ENCODE assay signal across 3 cellular contexts in the genomic region with DNA sequence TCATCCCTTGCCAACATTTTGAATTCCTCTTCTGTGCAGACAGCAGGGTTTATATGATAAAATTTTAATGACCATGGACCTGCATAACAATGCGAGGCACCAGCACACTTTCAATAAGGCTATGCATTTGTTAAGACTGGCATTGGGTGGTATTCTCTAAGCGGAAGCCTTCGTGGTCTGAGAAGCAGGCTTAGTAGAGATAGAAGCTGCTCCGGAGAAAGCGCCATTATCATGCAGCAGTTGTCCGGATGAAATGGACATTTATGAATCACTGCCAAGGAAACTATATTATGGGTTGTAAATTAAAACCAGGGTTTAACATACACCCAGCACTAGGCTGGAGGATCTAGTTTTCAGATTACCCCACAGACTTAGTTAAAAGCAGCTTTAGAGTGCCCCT.
TF ChIP-seq lines count a peak whose summit lies in the region.

No MANE protein-coding gene starts in this region.

TF ChIP-seq in SK-N-SH, 30 proteins besides CTCF, POLR2A, EP300 and RAD21 (continued from another document):
- TF ChIP-seq SIN3A (IDR thresholded peaks at IDR 0.05; ENCODE audit: borderline replicate concordance, low read depth, low read length): no peak
- no peak for TF ChIP-seq FOSL2 (IDR thresholded peaks at IDR 0.05; ENCODE audit: borderline replicate concordance, low read depth)

TF ChIP-seq in SK-N-SH treated with all-trans-retinoic acid at 6 μM for 48 hours, 23 proteins besides CTCF, POLR2A, EP300 and RAD21 (continued from another document):
- TF ChIP-seq, protein P1, sequence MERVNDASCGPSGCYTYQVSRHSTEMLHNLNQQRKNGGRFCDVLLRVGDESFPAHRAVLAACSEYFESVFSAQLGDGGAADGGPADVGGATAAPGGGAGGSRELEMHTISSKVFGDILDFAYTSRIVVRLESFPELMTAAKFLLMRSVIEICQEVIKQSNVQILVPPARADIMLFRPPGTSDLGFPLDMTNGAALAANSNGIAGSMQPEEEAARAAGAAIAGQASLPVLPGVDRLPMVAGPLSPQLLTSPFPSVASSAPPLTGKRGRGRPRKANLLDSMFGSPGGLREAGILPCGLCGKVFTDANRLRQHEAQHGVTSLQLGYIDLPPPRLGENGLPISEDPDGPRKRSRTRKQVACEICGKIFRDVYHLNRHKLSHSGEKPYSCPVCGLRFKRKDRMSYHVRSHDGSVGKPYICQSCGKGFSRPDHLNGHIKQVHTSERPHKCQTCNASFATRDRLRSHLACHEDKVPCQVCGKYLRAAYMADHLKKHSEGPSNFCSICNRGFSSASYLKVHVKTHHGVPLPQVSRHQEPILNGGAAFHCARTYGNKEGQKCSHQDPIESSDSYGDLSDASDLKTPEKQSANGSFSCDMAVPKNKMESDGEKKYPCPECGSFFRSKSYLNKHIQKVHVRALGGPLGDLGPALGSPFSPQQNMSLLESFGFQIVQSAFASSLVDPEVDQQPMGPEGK (CRISPR knock-in tag; IDR thresholded peaks at IDR 0.05; ENCODE audit: borderline replicate concordance): no peak
- TF ChIP-seq, protein P2, sequence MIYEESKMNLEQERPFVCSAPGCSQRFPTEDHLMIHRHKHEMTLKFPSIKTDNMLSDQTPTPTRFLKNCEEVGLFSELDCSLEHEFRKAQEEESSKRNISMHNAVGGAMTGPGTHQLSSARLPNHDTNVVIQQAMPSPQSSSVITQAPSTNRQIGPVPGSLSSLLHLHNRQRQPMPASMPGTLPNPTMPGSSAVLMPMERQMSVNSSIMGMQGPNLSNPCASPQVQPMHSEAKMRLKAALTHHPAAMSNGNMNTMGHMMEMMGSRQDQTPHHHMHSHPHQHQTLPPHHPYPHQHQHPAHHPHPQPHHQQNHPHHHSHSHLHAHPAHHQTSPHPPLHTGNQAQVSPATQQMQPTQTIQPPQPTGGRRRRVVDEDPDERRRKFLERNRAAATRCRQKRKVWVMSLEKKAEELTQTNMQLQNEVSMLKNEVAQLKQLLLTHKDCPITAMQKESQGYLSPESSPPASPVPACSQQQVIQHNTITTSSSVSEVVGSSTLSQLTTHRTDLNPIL (CRISPR knock-in tag; IDR thresholded peaks at IDR 0.05; ENCODE audit: low read depth): no peak
- no peak for TF ChIP-seq CSDC2 (CRISPR knock-in tag; IDR thresholded peaks at IDR 0.05)
- no peak for TF ChIP-seq ZNF8 (CRISPR knock-in tag; IDR thresholded peaks at IDR 0.05)
- no peak for TF ChIP-seq ZC3H10 (CRISPR knock-in tag; IDR thresholded peaks at IDR 0.05)
- TF ChIP-seq SNAI2 (CRISPR knock-in tag; IDR thresholded peaks at IDR 0.05): no peak
- no peak for TF ChIP-seq OSR1 (CRISPR knock-in tag; IDR thresholded peaks at IDR 0.05)
- TF ChIP-seq, protein P3, sequence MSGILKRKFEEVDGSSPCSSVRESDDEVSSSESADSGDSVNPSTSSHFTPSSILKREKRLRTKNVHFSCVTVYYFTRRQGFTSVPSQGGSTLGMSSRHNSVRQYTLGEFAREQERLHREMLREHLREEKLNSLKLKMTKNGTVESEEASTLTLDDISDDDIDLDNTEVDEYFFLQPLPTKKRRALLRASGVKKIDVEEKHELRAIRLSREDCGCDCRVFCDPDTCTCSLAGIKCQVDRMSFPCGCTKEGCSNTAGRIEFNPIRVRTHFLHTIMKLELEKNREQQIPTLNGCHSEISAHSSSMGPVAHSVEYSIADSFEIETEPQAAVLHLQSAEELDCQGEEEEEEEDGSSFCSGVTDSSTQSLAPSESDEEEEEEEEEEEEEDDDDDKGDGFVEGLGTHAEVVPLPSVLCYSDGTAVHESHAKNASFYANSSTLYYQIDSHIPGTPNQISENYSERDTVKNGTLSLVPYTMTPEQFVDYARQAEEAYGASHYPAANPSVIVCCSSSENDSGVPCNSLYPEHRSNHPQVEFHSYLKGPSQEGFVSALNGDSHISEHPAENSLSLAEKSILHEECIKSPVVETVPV (CRISPR knock-in tag; IDR thresholded peaks at IDR 0.05): no peak
- no peak for TF ChIP-seq GLIS3 (CRISPR knock-in tag; IDR thresholded peaks at IDR 0.05)

TF ChIP-seq in WTC11, 78 proteins besides CTCF, POLR2A, EP300 and RAD21 (continued from another document):
- TF ChIP-seq, protein P4, sequence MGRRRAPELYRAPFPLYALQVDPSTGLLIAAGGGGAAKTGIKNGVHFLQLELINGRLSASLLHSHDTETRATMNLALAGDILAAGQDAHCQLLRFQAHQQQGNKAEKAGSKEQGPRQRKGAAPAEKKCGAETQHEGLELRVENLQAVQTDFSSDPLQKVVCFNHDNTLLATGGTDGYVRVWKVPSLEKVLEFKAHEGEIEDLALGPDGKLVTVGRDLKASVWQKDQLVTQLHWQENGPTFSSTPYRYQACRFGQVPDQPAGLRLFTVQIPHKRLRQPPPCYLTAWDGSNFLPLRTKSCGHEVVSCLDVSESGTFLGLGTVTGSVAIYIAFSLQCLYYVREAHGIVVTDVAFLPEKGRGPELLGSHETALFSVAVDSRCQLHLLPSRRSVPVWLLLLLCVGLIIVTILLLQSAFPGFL (CRISPR knock-in tag; IDR thresholded peaks at IDR 0.05; ENCODE audit: borderline replicate concordance): no peak
- TF ChIP-seq, protein P5, sequence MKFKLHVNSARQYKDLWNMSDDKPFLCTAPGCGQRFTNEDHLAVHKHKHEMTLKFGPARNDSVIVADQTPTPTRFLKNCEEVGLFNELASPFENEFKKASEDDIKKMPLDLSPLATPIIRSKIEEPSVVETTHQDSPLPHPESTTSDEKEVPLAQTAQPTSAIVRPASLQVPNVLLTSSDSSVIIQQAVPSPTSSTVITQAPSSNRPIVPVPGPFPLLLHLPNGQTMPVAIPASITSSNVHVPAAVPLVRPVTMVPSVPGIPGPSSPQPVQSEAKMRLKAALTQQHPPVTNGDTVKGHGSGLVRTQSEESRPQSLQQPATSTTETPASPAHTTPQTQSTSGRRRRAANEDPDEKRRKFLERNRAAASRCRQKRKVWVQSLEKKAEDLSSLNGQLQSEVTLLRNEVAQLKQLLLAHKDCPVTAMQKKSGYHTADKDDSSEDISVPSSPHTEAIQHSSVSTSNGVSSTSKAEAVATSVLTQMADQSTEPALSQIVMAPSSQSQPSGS (CRISPR knock-in tag; IDR thresholded peaks at IDR 0.05; ENCODE audit: borderline replicate concordance, low read depth): no peak
